28 cellular contexts compared by ENCODE assay signal in the genomic region with DNA sequence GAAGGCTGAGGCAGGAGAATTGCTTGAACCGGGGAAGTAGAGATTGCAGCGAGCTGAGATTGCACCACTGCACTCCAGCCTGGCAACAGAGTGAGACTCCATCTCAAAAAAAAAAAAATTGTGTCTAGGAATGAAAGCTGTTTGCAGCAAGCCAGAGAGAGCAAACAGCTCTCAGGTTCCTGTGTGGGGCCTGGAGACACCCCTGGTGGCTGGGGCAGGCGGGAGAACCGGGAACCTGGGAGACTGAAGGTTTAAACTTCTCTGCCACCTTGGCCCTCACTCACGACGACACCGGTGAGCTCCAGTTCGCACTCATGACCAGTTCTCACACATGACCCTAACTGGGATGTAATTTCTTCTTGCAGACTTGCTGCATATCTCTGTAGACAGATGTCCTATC. TPM values are rescaled to one million over a fixed set of nuclear protein-coding genes. Genes with fewer than 3 reads are reported as not detected.
DNase-seq lines count a peak whose midpoint lies in the region; ATAC-seq, FAIRE-seq and TF ChIP-seq lines count a peak whose summit lies in the region.
"Had no signal": no experiment of that assay in that cellular context is flagged by ENCODE, and none has a peak within 500 bp of the region (broad histone marks: within the 10 kb centered on the region; RNA-seq: fewer than 3 reads in every experiment).

No MANE protein-coding gene starts in this region.

- CTCF ChIA-PET in HepG2 (lab: Yijun Ruan, JAX; ENCODE audit: low intra/inter-chr PET ratio, low total read pairs), result no interaction called here

- TF ChIP-seq EP300 in HepG2 (IDR thresholded peaks at IDR 0.05; ENCODE audit: low read depth in 2 of 2, low read length in 2 of 2), result no peak
- TF ChIP-seq EP300 in HepG2 (CRISPR knock-in tag; IDR thresholded peaks at IDR 0.05; ENCODE audit: borderline replicate concordance), result no peak

- TF ChIP-seq RAD21 in HepG2 (CRISPR knock-in tag; IDR thresholded peaks at IDR 0.05), result no peak

- H3K4me1 ChIP-seq in HepG2 (ENCODE audit: insufficient read depth, low read length), result no peaks in the 10 kb centered on the region
- no peaks in the 10 kb centered on the region for H3K4me1 ChIP-seq in right lobe of liver
- H3K4me1 ChIP-seq in MM.1S (ENCODE audit: low read length), result no peaks in the 10 kb centered on the region
- H3K4me1 ChIP-seq in thyroid gland, result no peaks in the 10 kb centered on the region
- H3K4me1 ChIP-seq: Caco-2 had no signal

- H3K9me2 ChIP-seq in MM.1S (replicated peaks; ENCODE audit: insufficient read depth, low read length), result no peaks in the 10 kb centered on the region

- no peak for DNase-seq in HepG2 (ENCODE audit: low spot score)
- no peak for DNase-seq in right lobe of liver
- DNase-seq in OCI-M1 (lab: John Stamatoyannopoulos, UW), result peak; percentile 0
- peak; percentile 12 for DNase-seq in iPS-NIHi7 (ENCODE audit: extremely low spot score)
- DNase-seq in NCI-H82 treated with DMSO at 0.1 percent for 48 hours (lab: John Stamatoyannopoulos, UW; ENCODE audit: unreplicated experiment), result no peak
- no peak for DNase-seq in MM.1S
- no peak for DNase-seq in thyroid gland
- DNase-seq: Caco-2; CD4-positive, alpha-beta T cell; DMS153; GDM1; GOT3; NCI-H1092 treated with DMSO at 0.1 percent for 48 hours; NCI-H146; NCI-H2029 treated with DMSO at 0.1 percent for 48 hours; NK-92 treated with Interleukin-12 subunit alpha and Interleukin-12 subunit beta, amount 100 ng/mL, for 24 hours; SHP77 had no signal

- BruUV-seq in HepG2 (replicated peaks; lab: Mats Ljungman, UMichigan), result no TSS peak

- intact Hi-C loops in HepG2 (cut with micrococcal nuclease; ENCODE audit: unreplicated experiment) (no loop called here), right lobe of liver (cut with DNase I) (loop anchor here in 1 of 2 donors (10.0 kb wide), 1 partner anchor 185 kb away; no protein-coding TSS in a partner anchor), thyroid gland (cut with DNase I) (no loop called here)

- H3K9me3 ChIP-seq in HepG2 (ENCODE audit: low read length) (no peaks in the 10 kb centered on the region), right lobe of liver (no peaks in the 10 kb centered on the region), MM.1S (replicated peaks; ENCODE audit: insufficient read depth, low read length) (no peaks in the 10 kb centered on the region), thyroid gland (no peaks in the 10 kb centered on the region)
- H3K9me3 ChIP-seq: Caco-2 had no signal

- in situ Hi-C loops in HepG2 (cut with HindIII; ENCODE audit: extremely low pct_ligation_motif_present, low pct_unique_long_range_greater_than_20kb), result no loop called here

- TF ChIP-seq POLR2A in HepG2 (IDR thresholded peaks at IDR 0.05; ENCODE audit: insufficient read depth in 1 of 2, low read depth in 2 of 2, low read length in 2 of 2) (no peak), right lobe of liver (IDR thresholded peaks at IDR 0.05) (no peak), thyroid gland (IDR thresholded peaks at IDR 0.05) (no peak)

- no peak overlapping the region for H3K9ac ChIP-seq in HepG2 (ENCODE audit: insufficient read depth, low read depth, low read length)
- H3K9ac ChIP-seq in MM.1S (ENCODE audit: low read length), result no peak overlapping the region

- H3K36me3 ChIP-seq in HepG2 (replicated peaks in 1 of 2; ENCODE audit: control insufficient read depth in 1 of 2, insufficient read depth in 2 of 2, low read length in 2 of 2), result no peaks in the 10 kb centered on the region
- H3K36me3 ChIP-seq in right lobe of liver, result no peaks in the 10 kb centered on the region
- no peaks in the 10 kb centered on the region for H3K36me3 ChIP-seq in MM.1S (replicated peaks; ENCODE audit: insufficient read depth, low read length)
- no peaks in the 10 kb centered on the region for H3K36me3 ChIP-seq in thyroid gland

- ATAC-seq in HepG2 (0 out of 3 replicates have a peak, but pooled peaks have one; percentile 31), right lobe of liver (no peak), HG03469 (IDR thresholded peaks at IDR 0.05; ENCODE audit: unreplicated experiment) (no peak)

- H3K4me2 ChIP-seq in HepG2 (ENCODE audit: low read depth, low read length), result no peak overlapping the region
- H3K4me2 ChIP-seq in MM.1S (ENCODE audit: low read depth, low read length), result no peak overlapping the region

- H3K27ac ChIP-seq in HepG2 (ENCODE audit: extremely low read length, insufficient read depth, low read length) (no peak overlapping the region), right lobe of liver (no peak overlapping the region), MM.1S (ENCODE audit: low read length) (no peak overlapping the region), thyroid gland (no peak overlapping the region)
- H3K27ac ChIP-seq: HL-60, SK-N-MC had no signal

- no peak for FAIRE-seq in HepG2 (lab: Jason Lieb, UNC)
- FAIRE-seq: GM19239 had no signal

- H4K20me1 ChIP-seq in HepG2 (ENCODE audit: insufficient read depth, low read length) (no peaks in the 10 kb centered on the region), MM.1S (ENCODE audit: insufficient read depth, low read length) (no peaks in the 10 kb centered on the region)

- H3F3A ChIP-seq in MM.1S (ENCODE audit: insufficient read depth, low read length), result no peaks in the 10 kb centered on the region

- TF ChIP-seq CTCF in HepG2 (CRISPR knock-in tag; IDR thresholded peaks at IDR 0.05), result no peak
- TF ChIP-seq CTCF in right lobe of liver (IDR thresholded peaks at IDR 0.05), result no peak
- no peak for TF ChIP-seq CTCF in MM.1S (IDR thresholded peaks at IDR 0.05; ENCODE audit: low read length)
- no peak for TF ChIP-seq CTCF in thyroid gland (IDR thresholded peaks at IDR 0.05)

- POLR2A ChIA-PET in HepG2 (lab: Yijun Ruan, JAX), result no interaction called here

- no peaks in the 10 kb centered on the region for H3K79me2 ChIP-seq in HepG2 (ENCODE audit: insufficient read depth, low read length)
- H3K79me2 ChIP-seq in MM.1S (ENCODE audit: low read length), result no peaks in the 10 kb centered on the region

- WGBS in HepG2 (ENCODE audit: low lambda C conversion rate), result 0% methylated on average over 2 of the region's 8 CpGs
- WGBS in right lobe of liver (ENCODE audit: insufficient coverage, low coverage, low lambda C conversion rate, missing lambda C conversion rate), result 30% methylated on average over 2 of the region's 8 CpGs
- WGBS in thyroid gland, 2 donors, result 65 to 68% methylated on average over 8 of the region's 8 CpGs

- peaks cover 6 to 68% of the 10 kb centered on the region in 2 experiments for H3K27me3 ChIP-seq in HepG2 (ENCODE audit: control insufficient read depth in 1 of 2, insufficient read depth in 2 of 2, low read length in 2 of 2)
- H3K27me3 ChIP-seq in right lobe of liver, result peaks cover 4 to 10% of the 10 kb centered on the region in 2 donors
- H3K27me3 ChIP-seq in MM.1S (replicated peaks; ENCODE audit: insufficient read depth, low read length), result peaks cover 97% of the 10 kb centered on the region
- H3K27me3 ChIP-seq in thyroid gland, result peaks cover 12% of the 10 kb centered on the region

- no peak overlapping the region for H2AFZ ChIP-seq in HepG2 (ENCODE audit: low read length)
- H2AFZ ChIP-seq in MM.1S (ENCODE audit: low read length), result no peak overlapping the region

- H3K4me3 ChIP-seq in HepG2 (replicated peaks in 1 of 3; ENCODE audit: insufficient read depth in 1 of 3, low read depth in 2 of 3, low read length in 3 of 3) (no peak overlapping the region), right lobe of liver (no peak overlapping the region), MM.1S (ENCODE audit: low read length) (no peak overlapping the region), thyroid gland (replicated peaks in 1 of 3) (no peak overlapping the region)
- H3K4me3 ChIP-seq: SK-N-MC had no signal

RNA-seq across cellular contexts. Expression of a gene that starts 13.2 kb away (rescaled TPM):
- not detected in 2 replicates for total RNA-seq in HepG2 (2016; rRNA removed; fragmentation: Illumina TruSeq; extraction: Trizol)
- total RNA-seq in HepG2 (2016; cell fraction: cytosol; rRNA removed; fragmentation: Illumina TruSeq; extraction: Trizol; ENCODE audit: low read depth), result not detected in 2 replicates
- not detected in 2 replicates for total RNA-seq in HepG2 (2016; cell fraction: insoluble cytoplasmic fraction; rRNA removed; fragmentation: Illumina TruSeq; extraction: Trizol)
- not detected in 2 replicates for total RNA-seq in HepG2 (2016; cell fraction: membrane; rRNA removed; fragmentation: Illumina TruSeq; extraction: Trizol)
- not detected in 2 replicates for total RNA-seq in HepG2 (2016; cell fraction: nucleus; rRNA removed; fragmentation: Illumina TruSeq; extraction: Trizol)
- polyA plus RNA-seq in HepG2 (2011; rRNA removed), result not detected in 2 replicates
- not detected in 2 replicates for polyA plus RNA-seq in HepG2 (2011; cell fraction: cytosol; rRNA removed)
- polyA plus RNA-seq in HepG2 (2011; cell fraction: nucleus; rRNA removed), result not detected in 2 replicates
- not detected in 2 replicates for polyA plus RNA-seq in HepG2 (2012)
- polyA plus RNA-seq in HepG2 (2016; cell fraction: cytosol; fragmentation: Illumina TruSeq; extraction: Trizol; ENCODE audit: low read depth), result not detected in 2 replicates
- polyA plus RNA-seq in HepG2 (2016; cell fraction: insoluble cytoplasmic fraction; fragmentation: Illumina TruSeq; extraction: Trizol; ENCODE audit: low read depth), result not detected in 2 replicates
- polyA plus RNA-seq in HepG2 (2016; cell fraction: membrane; fragmentation: Illumina TruSeq; extraction: Trizol; ENCODE audit: low read depth), result not detected in 2 replicates
- polyA plus RNA-seq in HepG2 (2016; cell fraction: nucleus; fragmentation: Illumina TruSeq; extraction: Trizol; ENCODE audit: insufficient read depth, low read depth), result not detected in 2 replicates
- polyA minus RNA-seq in HepG2 (2011; rRNA and poly(A)+ RNA removed; ENCODE audit: low replicate concordance), result not detected in 2 replicates
- not detected in 2 replicates for polyA minus RNA-seq in HepG2 (2011; cell fraction: cytosol; rRNA and poly(A)+ RNA removed)
- polyA minus RNA-seq in HepG2 (2011; cell fraction: nucleus; rRNA and poly(A)+ RNA removed), result not detected in 2 replicates
- total RNA-seq in right lobe of liver, result not detected
- total RNA-seq in thyroid gland, result not detected
- total RNA-seq: A172; Caco-2; CD4-positive, alpha-beta T cell; Daoy; HT1080; LHCN-M2; NCI-H460; RPMI7951 had no signal
- polyA plus RNA-seq: BJ had no signal

RNA-seq across cellular contexts. Expression of a gene that starts 59.5 kb away (rescaled TPM):
- total RNA-seq in HepG2 (2016; rRNA removed; fragmentation: Illumina TruSeq; extraction: Trizol) (140 and 171 TPM in 2 replicates), right lobe of liver (10 to 100 TPM; 24.3 to 43.1 (median 31.8) TPM), thyroid gland (10 to 100 TPM; 27.5 to 57.0 (median 37.4) TPM)
- 81.0 and 93.7 TPM in 2 replicates for total RNA-seq in HepG2 (2016; cell fraction: cytosol; rRNA removed; fragmentation: Illumina TruSeq; extraction: Trizol; ENCODE audit: low read depth)
- total RNA-seq in HepG2 (2016; cell fraction: insoluble cytoplasmic fraction; rRNA removed; fragmentation: Illumina TruSeq; extraction: Trizol), result 144 and 177 TPM in 2 replicates
- total RNA-seq in HepG2 (2016; cell fraction: membrane; rRNA removed; fragmentation: Illumina TruSeq; extraction: Trizol), result 105 and 123 TPM in 2 replicates
- 76.5 and 85.9 TPM in 2 replicates for total RNA-seq in HepG2 (2016; cell fraction: nucleus; rRNA removed; fragmentation: Illumina TruSeq; extraction: Trizol)
- polyA plus RNA-seq in HepG2 (2011; rRNA removed), result 153 and 155 TPM in 2 replicates
- polyA plus RNA-seq in HepG2 (2011; cell fraction: cytosol; rRNA removed), result 116 and 139 TPM in 2 replicates
- polyA plus RNA-seq in HepG2 (2011; cell fraction: nucleus; rRNA removed), result 105 and 133 TPM in 2 replicates
- polyA plus RNA-seq in HepG2 (2012), result 91.5 and 117 TPM in 2 replicates
- polyA plus RNA-seq in HepG2 (2016; cell fraction: cytosol; fragmentation: Illumina TruSeq; extraction: Trizol; ENCODE audit: low read depth), result 71.0 and 75.6 TPM in 2 replicates
- 158 and 167 TPM in 2 replicates for polyA plus RNA-seq in HepG2 (2016; cell fraction: insoluble cytoplasmic fraction; fragmentation: Illumina TruSeq; extraction: Trizol; ENCODE audit: low read depth)
- 89.5 and 100 TPM in 2 replicates for polyA plus RNA-seq in HepG2 (2016; cell fraction: membrane; fragmentation: Illumina TruSeq; extraction: Trizol; ENCODE audit: low read depth)
- 146 and 157 TPM in 2 replicates for polyA plus RNA-seq in HepG2 (2016; cell fraction: nucleus; fragmentation: Illumina TruSeq; extraction: Trizol; ENCODE audit: insufficient read depth, low read depth)
- 24.9 and 155 TPM in 2 replicates for polyA minus RNA-seq in HepG2 (2011; rRNA and poly(A)+ RNA removed; ENCODE audit: low replicate concordance)
- 40.2 and 55.3 TPM in 2 replicates for polyA minus RNA-seq in HepG2 (2011; cell fraction: cytosol; rRNA and poly(A)+ RNA removed)
- 50.2 and 66.8 TPM in 2 replicates for polyA minus RNA-seq in HepG2 (2011; cell fraction: nucleus; rRNA and poly(A)+ RNA removed)

Comparison
In these comparisons a context has a peak if more than half of its experiments do, and no peak if none do; other contexts are left out.
1. DNase-seq: peak in OCI-M1 (single experiment) and iPS-NIHi7 (single experiment); none in HepG2 (single experiment), right lobe of liver (0 of 3), NCI-H82 treated with DMSO at 0.1 percent for 48 hours (single experiment), MM.1S (single experiment) and thyroid gland (0 of 2).